In genomic region chr2:10571673-10572072, GRCh38 we compare ENCODE assay signal across 16 cellular contexts.
DNase-seq lines count a peak whose midpoint lies in the region; ATAC-seq, FAIRE-seq and TF ChIP-seq lines count a peak whose summit lies in the region.
"Had no signal": no experiment of that assay in that cellular context is flagged by ENCODE, and none has a peak within 500 bp of the region (broad histone marks: within the 10 kb centered on the region; RNA-seq: fewer than 3 reads in every experiment).

No MANE protein-coding gene starts in this region.

- H3K9me3 ChIP-seq in A673 (ENCODE audit: low read depth, low read length, poor library complexity, severe bottlenecking), result no peaks in the 10 kb centered on the region
- no peaks in the 10 kb centered on the region for H3K9me3 ChIP-seq in K562 (replicated peaks; ENCODE audit: control insufficient read depth, insufficient read depth, low read depth, low read length)
- no peaks in the 10 kb centered on the region for H3K9me3 ChIP-seq in HAP-1

- H2BK15ac ChIP-seq in mesendoderm (replicated peaks; ENCODE audit: low read depth), result no peak overlapping the region

- H3K27ac ChIP-seq in A673 (ENCODE audit: low read depth, low read length, poor library complexity, severe bottlenecking) (no peak overlapping the region), K562 (ENCODE audit: extremely low read depth, low read depth, low read length) (no peak overlapping the region), mesendoderm (ENCODE audit: low read depth, low read length) (no peak overlapping the region)

- TF ChIP-seq EP300 in K562 (IDR thresholded peaks at IDR 0.05; ENCODE audit: low read length), result no peak

- H3K79me2 ChIP-seq in K562 (ENCODE audit: control insufficient read depth, insufficient read depth, low read length) (no peaks in the 10 kb centered on the region), mesendoderm (ENCODE audit: control insufficient read depth, insufficient read depth, low read length) (no peaks in the 10 kb centered on the region)

- H3K4me2 ChIP-seq in K562 (ENCODE audit: insufficient read depth, low read length) (no peak overlapping the region), mesendoderm (ENCODE audit: low read length) (no peak overlapping the region)

- H3K23ac ChIP-seq in mesendoderm (ENCODE audit: low read length), result no peak overlapping the region

- H3K36me3 ChIP-seq in A673 (ENCODE audit: insufficient read depth, low read length, poor library complexity, severe bottlenecking) (peaks cover 29% of the 10 kb centered on the region), K562 (ENCODE audit: control insufficient read depth, insufficient read depth, low read length) (peaks cover 75% of the 10 kb centered on the region), HAP-1 (replicated peaks) (peaks cover 34% of the 10 kb centered on the region), mesendoderm (ENCODE audit: control insufficient read depth, insufficient read depth, low read length) (peaks cover 2% of the 10 kb centered on the region)

- H4K8ac ChIP-seq in mesendoderm (ENCODE audit: low read depth, low read length), result no peak overlapping the region

- POLR2A ChIA-PET in A673 (lab: Charles Lee; ENCODE audit: low non-redundant PET) (no interaction called here), K562 (lab: Yijun Ruan, JAX) (no interaction called here)

- H3K9ac ChIP-seq in K562 (ENCODE audit: insufficient read depth in 1 of 2, low read depth in 2 of 2, low read length in 2 of 2) (no peak overlapping the region), mesendoderm (ENCODE audit: low read length) (no peak overlapping the region)

- H3K9me1 ChIP-seq in K562 (ENCODE audit: control insufficient read depth, insufficient read depth, low read length), result no peaks in the 10 kb centered on the region

- peaks cover 36% of the 10 kb centered on the region for H3K36me3 Mint-ChIP-seq in Calu3 (ENCODE audit: insufficient read depth, unreplicated experiment)
- peaks cover 45% of the 10 kb centered on the region for H3K36me3 Mint-ChIP-seq in mesothelial cell of epicardium

- in situ Hi-C loops in K562 (cut with MboI), result no loop called here
- in situ Hi-C loops in HAP-1 (cut with MboI; ENCODE audit: low sequenced_read_pairs), result no loop called here

- CTCF ChIA-PET in A673 (lab: Charles Lee) (no interaction called here), Calu3 (lab: Charles Lee) (no interaction called here), K562 (lab: Yijun Ruan, JAX; ENCODE audit: low intra/inter-chr PET ratio) (no interaction called here)

- no peak overlapping the region for H3K4ac ChIP-seq in mesendoderm (ENCODE audit: low read depth, low read length)

- H3K4me1 Mint-ChIP-seq in Calu3 (ENCODE audit: low read depth, unreplicated experiment), result no peaks in the 10 kb centered on the region
- H3K4me1 Mint-ChIP-seq in mesothelial cell of epicardium, result peaks cover 10% of the 10 kb centered on the region

- no peak overlapping the region for H2BK120ac ChIP-seq in mesendoderm (ENCODE audit: low read depth, low read length)

- FAIRE-seq in K562 (lab: Jason Lieb, UNC), result no peak
- FAIRE-seq: A204.1, GM12878, GM18507, HepG2, HTR-8/SVneo had no signal

- no peak overlapping the region for H2AK5ac ChIP-seq in mesendoderm (ENCODE audit: low read length)

- H4K5ac ChIP-seq in mesendoderm (ENCODE audit: low read length), result no peak overlapping the region

- H3K27me3 Mint-ChIP-seq in Calu3 (ENCODE audit: unreplicated experiment), result no peaks in the 10 kb centered on the region
- H3K27me3 Mint-ChIP-seq in mesothelial cell of epicardium (ENCODE audit: low read depth), result no peaks in the 10 kb centered on the region
- H3K27me3 Mint-ChIP-seq: CD8-positive, alpha-beta memory T cell had no signal

- DNase-seq in A673 (ENCODE audit: low spot score) (no peak), Calu3 (no peak), K562 (ENCODE audit: extremely low read depth in 1 of 4, low spot score in 3 of 4) (no peak), mesothelial cell of epicardium (ENCODE audit: low spot score in 2 of 2, unreplicated experiment in 2 of 2) (no peak), HAP-1 (ENCODE audit: low spot score in 2 of 2) (no peak), mesendoderm (no peak)
- DNase-seq: CD8-positive, alpha-beta memory T cell; DMS79; GOT3; H9 had no signal

- H2AFZ ChIP-seq in K562 (ENCODE audit: low read depth, low read length), result no peak overlapping the region

- no peak for TF ChIP-seq RAD21 in K562 (CRISPR knock-in tag; conservative IDR thresholded peaks at IDR 0.05 in 1 of 2, IDR thresholded peaks at IDR 0.05 in 1 of 2)

- no peak overlapping the region for H3K4me3 Mint-ChIP-seq in Calu3 (ENCODE audit: low read depth, unreplicated experiment)
- H3K4me3 Mint-ChIP-seq in mesothelial cell of epicardium, result no peak overlapping the region
- H3K4me3 Mint-ChIP-seq: CD8-positive, alpha-beta memory T cell; H9 had no signal

- no peak overlapping the region for H3K27ac Mint-ChIP-seq in Calu3 (ENCODE audit: unreplicated experiment)
- H3K27ac Mint-ChIP-seq in mesothelial cell of epicardium, result peak overlapping the region; percentile 39

- TF ChIP-seq CTCF in A673 (conservative IDR thresholded peaks at IDR 0.05; ENCODE audit: low read depth, low read length) (no peak), Calu3 (IDR thresholded peaks at IDR 0.05; ENCODE audit: unreplicated experiment) (no peak), K562 (IDR thresholded peaks at IDR 0.05 in 2 of 3, conservative IDR thresholded peaks at IDR 0.05 in 1 of 3; ENCODE audit: insufficient read depth in 2 of 3, low read depth in 1 of 3, low read length in 3 of 3) (no peak), mesothelial cell of epicardium (IDR thresholded peaks at IDR 0.05; ENCODE audit: unreplicated experiment) (no peak)

- H2BK5ac ChIP-seq in mesendoderm (ENCODE audit: low read length), result no peak overlapping the region

- no peak overlapping the region for H3K18ac ChIP-seq in mesendoderm (ENCODE audit: low read length)

- no peaks in the 10 kb centered on the region for H4K20me1 ChIP-seq in K562 (replicated peaks; ENCODE audit: control insufficient read depth, insufficient read depth, low read length)

- no peak for ATAC-seq in K562
- ATAC-seq in GM21367 (IDR thresholded peaks at IDR 0.05; ENCODE audit: unreplicated experiment), result no peak
- ATAC-seq: GM12878, HepG2 had no signal

- no peak for TF ChIP-seq POLR2A in K562 (conservative IDR thresholded peaks at IDR 0.05)

- H3K79me1 ChIP-seq in mesendoderm (ENCODE audit: low read length), result no peaks in the 10 kb centered on the region

- WGBS in K562 (ENCODE audit: insufficient coverage, low coverage, missing lambda C conversion rate), result 76% methylated on average over 14 of the region's 14 CpGs
- WGBS in mesendoderm (ENCODE audit: extremely low coverage, insufficient coverage, low lambda C conversion rate), result no CpG with 5 or more reads among the region's 14 CpGs

- no peaks in the 10 kb centered on the region for H3K27me3 ChIP-seq in A673 (replicated peaks; ENCODE audit: insufficient read depth, low read depth, low read length, poor library complexity)
- H3K27me3 ChIP-seq in K562 (ENCODE audit: control insufficient read depth in 2 of 2, insufficient read depth in 2 of 2, low read length in 2 of 2), result no peaks in the 10 kb centered on the region
- H3K27me3 ChIP-seq in HAP-1 (ENCODE audit: low read depth), result no peaks in the 10 kb centered on the region
- no peaks in the 10 kb centered on the region for H3K27me3 ChIP-seq in mesendoderm (ENCODE audit: insufficient read depth, low read length, poor library complexity)

- H3K4me1 ChIP-seq in A673 (ENCODE audit: insufficient read depth, low read length, poor library complexity, severe bottlenecking) (no peaks in the 10 kb centered on the region), K562 (replicated peaks in 1 of 2; ENCODE audit: control insufficient read depth in 2 of 2, insufficient read depth in 2 of 2, low read length in 2 of 2) (no peaks in the 10 kb centered on the region), HAP-1 (no peaks in the 10 kb centered on the region), mesendoderm (ENCODE audit: control insufficient read depth, low read depth, low read length) (no peaks in the 10 kb centered on the region)

- H3K9me3 Mint-ChIP-seq in Calu3 (ENCODE audit: low read depth, unreplicated experiment) (no peaks in the 10 kb centered on the region), mesothelial cell of epicardium (no peaks in the 10 kb centered on the region)
- H3K9me3 Mint-ChIP-seq: CD8-positive, alpha-beta memory T cell; H9 had no signal

- intact Hi-C loops in A673 (cut with micrococcal nuclease; ENCODE audit: unreplicated experiment) (no loop called here), Calu3 (cut with micrococcal nuclease; ENCODE audit: unreplicated experiment) (no loop called here), K562 (cut with micrococcal nuclease) (no loop called here)

- no peak overlapping the region for H3K4me3 ChIP-seq in A673 (ENCODE audit: low read depth, low read length, poor library complexity, severe bottlenecking)
- H3K4me3 ChIP-seq in K562, result no peak overlapping the region
- no peak overlapping the region for H3K4me3 ChIP-seq in HAP-1
- H3K4me3 ChIP-seq in mesendoderm (ENCODE audit: low read length), result no peak overlapping the region
- H3K4me3 ChIP-seq: GM12878 had no signal

- no peak overlapping the region for H3K56ac ChIP-seq in mesendoderm (ENCODE audit: low read length)

- TSS peak; percentile 70 for BruUV-seq in A673 (replicated peaks; lab: Mats Ljungman, UMichigan)
- BruUV-seq in Calu3 (replicated peaks; lab: Mats Ljungman, UMichigan), result TSS peak; percentile 69
- BruUV-seq in K562 (replicated peaks; lab: Mats Ljungman, UMichigan), result TSS peak; percentile 42

TF ChIP-seq in K562, 482 proteins besides CTCF, POLR2A, EP300 and RAD21 (continues in another document):
- TF ChIP-seq THAP7 (CRISPR knock-in tag; IDR thresholded peaks at IDR 0.05) (no peak), ZBTB33 (CRISPR knock-in tag; IDR thresholded peaks at IDR 0.05) (no peak), TARDBP (IDR thresholded peaks at IDR 0.05) (no peak)
